10 cellular contexts compared by ENCODE assay signal in the genomic region with DNA sequence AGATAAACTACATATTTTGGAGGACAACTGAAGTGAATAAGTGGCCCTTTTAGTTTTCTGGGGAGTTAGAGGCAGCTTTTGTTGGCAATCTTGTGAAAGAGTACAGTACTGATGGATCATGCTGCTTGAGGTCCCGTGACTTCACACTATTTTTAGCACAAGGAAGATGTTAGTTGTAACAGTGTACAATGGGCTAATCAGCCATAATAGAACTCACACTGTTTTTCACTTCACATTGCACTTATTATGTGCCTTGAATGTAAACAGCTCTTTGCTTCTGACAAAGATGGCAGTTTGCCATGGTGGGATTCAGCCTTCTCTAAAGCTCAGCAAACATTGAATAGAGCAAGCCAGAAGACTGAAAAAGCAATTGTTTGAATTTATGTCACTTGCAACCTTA.
A peak's percentile ranks its signal among the peaks of the same experiment; 100 is the strongest.
DNase-seq lines count a peak whose midpoint lies in the region; FAIRE-seq and TF ChIP-seq lines count a peak whose summit lies in the region.
"Had no signal": no experiment of that assay in that cellular context is flagged by ENCODE, and none has a peak within 500 bp of the region (broad histone marks: within the 10 kb centered on the region; RNA-seq: fewer than 3 reads in every experiment).

No MANE protein-coding gene starts in this region.

- no peak for TF ChIP-seq POLR2A in H54 (IDR thresholded peaks at IDR 0.05; ENCODE audit: low read depth, low read length)

- DNase-seq in D721Med (ENCODE audit: insufficient read length, low spot score): no peak
- DNase-seq in NCI-H1105 treated with DMSO at 0.1 percent for 48 hours (lab: John Stamatoyannopoulos, UW): peak; percentile 88
- peak in 37 of 56 donors; percentile 6 to 93 (median 57) for DNase-seq in amygdala (lab: John Stamatoyannopoulos, UW)
- peak; percentile 37 to 59 for DNase-seq in lung microvascular endothelial cell (ENCODE audit: low read depth in 2 of 2)
- DNase-seq in activated T-cell treated with anti-CD3 and anti-CD28 coated beads for 4 hours: no peak
- DNase-seq in H54 (ENCODE audit: insufficient read length, low spot score): no peak
- no peak for DNase-seq in HTR-8/SVneo (ENCODE audit: insufficient read length, low spot score)
- DNase-seq in GM19238 (ENCODE audit: insufficient read length, low spot score): no peak
- DNase-seq: GF-D8, NCI-H226 had no signal

- no peak for TF ChIP-seq CTCF in D721Med (IDR thresholded peaks at IDR 0.05; ENCODE audit: insufficient read depth, missing control alignments)

- FAIRE-seq in D721Med (lab: Jason Lieb, UNC): peak; percentile 64
- no peak for FAIRE-seq in H54 (lab: Jason Lieb, UNC)
- FAIRE-seq in HTR-8/SVneo (lab: Jason Lieb, UNC): no peak

Comparison
In these comparisons a context has a peak if more than half of its experiments do, and no peak if none do; other contexts are left out.
1. DNase-seq: peak in NCI-H1105 treated with DMSO at 0.1 percent for 48 hours (single experiment), amygdala (37 of 56) and lung microvascular endothelial cell (2 of 2); none in D721Med (single experiment), activated T-cell treated with anti-CD3 and anti-CD28 coated beads for 4 hours (single experiment), H54 (single experiment), HTR-8/SVneo (single experiment) and GM19238 (single experiment).